In genomic region chr16:21952793-21953540, GRCh38 we compare ENCODE assay signal across 8 cellular contexts. TPM values are rescaled to one million over a fixed set of nuclear protein-coding genes. Genes with fewer than 3 reads are reported as not detected.
DNase-seq lines count a peak whose midpoint lies in the region; ATAC-seq and TF ChIP-seq lines count a peak whose summit lies in the region.

Gene UQCRC2 (plus strand): TSS chr16:21953361. CDS start chr16:21953424, 63 bp downstream.

- TF ChIP-seq CTCF in adrenal gland (IDR thresholded peaks at IDR 0.05) (peak in 1 of 6 experiments; percentile 16), upper lobe of left lung (IDR thresholded peaks at IDR 0.05) (peak in 1 of 6 experiments; percentile 21)

- intact Hi-C loops in adrenal gland (cut with DNase I), result no loop called here
- intact Hi-C loops in left cardiac atrium (cut with DNase I), result no loop called here
- intact Hi-C loops in posterior vena cava (cut with DNase I), result no loop called here

- peak in 1 of 4 donors; percentile 19 for TF ChIP-seq EP300 in upper lobe of left lung (IDR thresholded peaks at IDR 0.05)

- peaks cover 0 to 12% of the 10 kb centered on the region in 2 donors for H3K36me3 ChIP-seq in adrenal gland (replicated peaks in 1 of 2)
- H3K36me3 ChIP-seq in upper lobe of left lung, result peaks cover 8 to 22% (median 11%) of the 10 kb centered on the region in 4 donors

- TF ChIP-seq POLR2A in GM15510 (IDR thresholded peaks at IDR 0.05; ENCODE audit: borderline replicate concordance, extremely low read depth, insufficient read length) (peak; percentile 67), adrenal gland (IDR thresholded peaks at IDR 0.05) (peak; percentile 95 to 98), upper lobe of left lung (IDR thresholded peaks at IDR 0.05) (peak in 3 of 4 donors; percentile 61 to 78 (median 67))

- ATAC-seq in HG02884 (IDR thresholded peaks at IDR 0.05; ENCODE audit: unreplicated experiment) (peak; percentile 83), left cardiac atrium (peak; percentile 96 to 97), upper lobe of left lung (ENCODE audit: low FRiP score in 2 of 2) (peak; percentile 97 to 98)

- WGBS in adrenal gland, 4 donors, result 0% methylated on average over 30 to 41 of the region's 41 CpGs
- 0 to 1% methylated on average over 17 to 41 of the region's 41 CpGs for WGBS in upper lobe of left lung, 2 donors

- H3K27me3 ChIP-seq in adrenal gland, result no peaks in the 10 kb centered on the region
- no peaks in the 10 kb centered on the region for H3K27me3 ChIP-seq in upper lobe of left lung

- DNase-seq in NCI-H146 treated with DMSO at 0.1 percent for 48 hours (lab: John Stamatoyannopoulos, UW; ENCODE audit: unreplicated experiment) (peak; percentile 96), T-helper 1 cell (peak; percentile 77 to 92 (median 83)), adrenal gland (peak; percentile 86 to 94 (median 91)), left cardiac atrium (peak; percentile 90), posterior vena cava (ENCODE audit: low spot score) (peak; percentile 95), upper lobe of left lung (peak; percentile 67 to 91)

- H3K4me1 ChIP-seq in adrenal gland (replicated peaks in 1 of 2) (peaks cover 15 to 43% of the 10 kb centered on the region in 2 donors), upper lobe of left lung (peaks cover 27 to 42% (median 35%) of the 10 kb centered on the region in 4 donors)

- H3K4me3 ChIP-seq in adrenal gland, result peak within 1 kb of the TSS; percentile 74 to 92 (median 81)
- peak within 1 kb of the TSS; percentile 74 to 97 (median 80) for H3K4me3 ChIP-seq in upper lobe of left lung

- H3K27ac ChIP-seq in adrenal gland (peak within 1 kb of the TSS; percentile 73 to 97 (median 80)), upper lobe of left lung (peak within 1 kb of the TSS; percentile 91 to 96 (median 94))

- H3K9me3 ChIP-seq in adrenal gland (replicated peaks in 1 of 3), result no peaks in the 10 kb centered on the region
- H3K9me3 ChIP-seq in upper lobe of left lung, result no peaks in the 10 kb centered on the region

RNA-seq across cellular contexts. Expression of gene UQCRC2, which starts in this region (rescaled TPM):
- total RNA-seq in adrenal gland, result 100 to 1,000 TPM; 126 to 305 (median 216) TPM
- polyA plus RNA-seq in adrenal gland, result 100 to 1,000 TPM; 108 to 226 (median 130) TPM
- 100 to 1,000 TPM; 554 to 621 TPM for total RNA-seq in left cardiac atrium
- total RNA-seq in posterior vena cava, result 100 to 1,000 TPM; 147 to 168 TPM
- total RNA-seq in upper lobe of left lung, result 100 to 1,000 TPM; 119 to 252 (median 155) TPM

Comparison
In these comparisons a context has a peak if more than half of its experiments do, and no peak if none do; other contexts are left out.
1. Peak in every context shown above with its lines: DNase-seq, ATAC-seq, H3K4me3 ChIP-seq and H3K27ac ChIP-seq.